9 cellular contexts compared by ENCODE assay signal in genomic region chr21:46295177-46295711, GRCh38. TPM values are rescaled to one million over a fixed set of nuclear protein-coding genes. Genes with fewer than 3 reads are reported as not detected.
DNase-seq lines count a peak whose midpoint lies in the region; ATAC-seq, FAIRE-seq and TF ChIP-seq lines count a peak whose summit lies in the region.
"Had no signal": no experiment of that assay in that cellular context is flagged by ENCODE, and none has a peak within 500 bp of the region (broad histone marks: within the 10 kb centered on the region; RNA-seq: fewer than 3 reads in every experiment).

No MANE protein-coding gene starts in this region.

- POLR2A ChIA-PET in GM12878 (lab: Charles Lee), result no interaction called here

- H3K36me3 Mint-ChIP-seq in neural progenitor cell, result peaks cover 20% of the 10 kb centered on the region

- DNase-seq in M059J (ENCODE audit: low read depth) (peak; percentile 69), GM12878 (ENCODE audit: low read depth, low spot score) (no peak), neural progenitor cell (ENCODE audit: low spot score) (peak; percentile 28), UCSD-AML1 (lab: John Stamatoyannopoulos, UW; ENCODE audit: unreplicated experiment) (no peak)
- DNase-seq in effector memory CD4-positive, alpha-beta T cell, result no peak
- no peak for DNase-seq in activated effector memory CD4-positive, alpha-beta T cell treated with anti-CD3 and anti-CD28 coated beads, Interleukin-2, amount 50 U/mL, for 16 hours
- DNase-seq: stimulated activated CD4-positive, alpha-beta T cell treated with anti-CD3 and anti-CD28 coated beads, Interleukin-15, amount 100 ng/mL, for 24 hours had no signal

- in situ Hi-C loops in GM12878 (cut with MboI), result no loop called here

- ATAC-seq in GM12878 (peak; percentile 48), GM19455 (IDR thresholded peaks at IDR 0.05; ENCODE audit: unreplicated experiment) (no peak)

- CTCF ChIA-PET in GM12878 (lab: Yijun Ruan, JAX), result interaction anchor here (1.0 kb wide), 1 partner anchor 18 kb away, joined by 3 read pairs; no protein-coding TSS in a partner anchor

- BruUV-seq in GM12878 (replicated peaks; lab: Mats Ljungman, UMichigan), result no TSS peak

- no peak for TF ChIP-seq RAD21 in GM12878 (IDR thresholded peaks at IDR 0.05; ENCODE audit: insufficient read depth, low read depth, low read length)

- no peak overlapping the region for H3K4me3 Mint-ChIP-seq in neural progenitor cell

- no peak for FAIRE-seq in GM12878 (lab: Jason Lieb, UNC)

- H3K4me1 Mint-ChIP-seq in neural progenitor cell, result peaks cover 6% of the 10 kb centered on the region

- H4K20me1 ChIP-seq in BLaER1 (no peaks in the 10 kb centered on the region), GM12878 (ENCODE audit: control insufficient read depth, insufficient read depth) (no peaks in the 10 kb centered on the region), neural progenitor cell (ENCODE audit: low read depth) (no peaks in the 10 kb centered on the region)

- H3K27me3 Mint-ChIP-seq in neural progenitor cell (ENCODE audit: insufficient read depth, low read depth), result peaks cover 2% of the 10 kb centered on the region

- H3K27ac ChIP-seq in BLaER1, result peak overlapping the region; percentile 41
- no peak overlapping the region for H3K27ac ChIP-seq in GM12878 (ENCODE audit: control insufficient read depth, insufficient read depth)
- peak overlapping the region; percentile 29 for H3K27ac ChIP-seq in neural progenitor cell
- no peak overlapping the region for H3K27ac ChIP-seq in effector memory CD4-positive, alpha-beta T cell (ENCODE audit: insufficient read depth, low read length, poor library complexity, severe bottlenecking)

- no peak for TF ChIP-seq POLR2A in GM12878 (IDR thresholded peaks at IDR 0.05; ENCODE audit: low read depth, low read length)

- peaks cover 12% of the 10 kb centered on the region for H3F3A ChIP-seq in neural progenitor cell (ENCODE audit: low read depth)

- intact Hi-C loops in GM12878 (cut with micrococcal nuclease; ENCODE audit: unreplicated experiment), result no loop called here

- TF ChIP-seq CTCF in GM12878 (IDR thresholded peaks at IDR 0.05 in 2 of 3, conservative IDR thresholded peaks at IDR 0.05 in 1 of 3; ENCODE audit: control insufficient read depth in 2 of 3, extremely low read depth in 1 of 3, insufficient read depth in 1 of 3, low read depth in 3 of 3, low read length in 3 of 3) (no peak), neural progenitor cell (IDR thresholded peaks at IDR 0.05) (no peak)

- peak overlapping the region; percentile 46 for H3K27ac Mint-ChIP-seq in neural progenitor cell

- H3K9me3 ChIP-seq in BLaER1 (peaks cover 9% of the 10 kb centered on the region), GM12878 (replicated peaks; ENCODE audit: control insufficient read depth, insufficient read depth, low read length) (peaks cover 11% of the 10 kb centered on the region; the same call in 2 of the 3 replicates), neural progenitor cell (ENCODE audit: low read depth) (no peaks in the 10 kb centered on the region)
- H3K9me3 ChIP-seq in effector memory CD4-positive, alpha-beta T cell (ENCODE audit: control insufficient read depth, low read length), result no peaks in the 10 kb centered on the region

- no peak overlapping the region for H3K9ac ChIP-seq in BLaER1
- H3K9ac ChIP-seq in GM12878 (ENCODE audit: control insufficient read depth, insufficient read depth, low read length), result no peak overlapping the region
- H3K9ac ChIP-seq in neural progenitor cell, result no peak overlapping the region

- H3K27me3 ChIP-seq in BLaER1 (peaks cover 9% of the 10 kb centered on the region; the same call in 1 of the 2 replicates), GM12878 (replicated peaks in 1 of 2; ENCODE audit: control insufficient read depth in 2 of 2, insufficient read depth in 2 of 2, low read length in 1 of 2) (no peaks in the 10 kb centered on the region), neural progenitor cell (peaks cover 9% of the 10 kb centered on the region)
- H3K27me3 ChIP-seq in effector memory CD4-positive, alpha-beta T cell (replicated peaks; ENCODE audit: control insufficient read depth, insufficient read depth, low read length, poor library complexity, severe bottlenecking), result no peaks in the 10 kb centered on the region

- SMC1A ChIA-PET in GM12878 (lab: Charles Lee; ENCODE audit: uncharacterized antibody, unreplicated experiment), result no interaction called here

- H3K36me3 ChIP-seq in BLaER1, result peaks cover 37% of the 10 kb centered on the region
- peaks cover 7 to 12% of the 10 kb centered on the region in 2 experiments; a peak in 3 of 4 replicates for H3K36me3 ChIP-seq in GM12878 (ENCODE audit: control insufficient read depth in 2 of 2, insufficient read depth in 2 of 2, low read length in 1 of 2)
- H3K36me3 ChIP-seq in neural progenitor cell, result no peaks in the 10 kb centered on the region
- peaks cover 5% of the 10 kb centered on the region for H3K36me3 ChIP-seq in effector memory CD4-positive, alpha-beta T cell (ENCODE audit: control insufficient read depth, insufficient read depth, low read length)

- 34% methylated on average over 5 of the region's 6 CpGs for WGBS in GM12878 (ENCODE audit: insufficient coverage, insufficient replicate concordance, low lambda C conversion rate, missing lambda C conversion rate)

- peaks cover 9% of the 10 kb centered on the region for H3K9me3 Mint-ChIP-seq in neural progenitor cell

- H3K79me2 ChIP-seq in GM12878 (ENCODE audit: control insufficient read depth, insufficient read depth, low read length) (no peaks in the 10 kb centered on the region), neural progenitor cell (ENCODE audit: low read depth) (peaks cover under 1% of the 10 kb centered on the region)

- RAD21 ChIA-PET in GM12878 (lab: Charles Lee; ENCODE audit: unreplicated experiment), result no interaction called here

- H3K4me1 ChIP-seq in BLaER1 (peaks cover 34% of the 10 kb centered on the region), GM12878 (ENCODE audit: control insufficient read depth, insufficient read depth, low read length) (peaks cover 6% of the 10 kb centered on the region), neural progenitor cell (no peaks in the 10 kb centered on the region)
- peaks cover 15% of the 10 kb centered on the region for H3K4me1 ChIP-seq in effector memory CD4-positive, alpha-beta T cell (ENCODE audit: control insufficient read depth, insufficient read depth, low read length, poor library complexity, severe bottlenecking)

- H3K4me2 ChIP-seq in BLaER1 (peak overlapping the region; percentile 62), GM12878 (ENCODE audit: control insufficient read depth, insufficient read depth) (peak overlapping the region; percentile 7; the same call in 1 of the 2 replicates), neural progenitor cell (no peak overlapping the region)

- H3K4me3 ChIP-seq in BLaER1 (no peak overlapping the region), GM12878 (no peak overlapping the region), neural progenitor cell (no peak overlapping the region)
- H3K4me3 ChIP-seq in effector memory CD4-positive, alpha-beta T cell (ENCODE audit: insufficient read depth, low read depth, low read length, poor library complexity, severe bottlenecking), result no peak overlapping the region

- no peak for TF ChIP-seq EP300 in GM12878 (IDR thresholded peaks at IDR 0.05; ENCODE audit: borderline replicate concordance in 1 of 2, control insufficient read depth in 1 of 2, low read depth in 2 of 2, low read length in 2 of 2)

- H2AFZ ChIP-seq in GM12878 (ENCODE audit: control insufficient read depth, low read depth, low read length), result no peak overlapping the region
- H2AFZ ChIP-seq in neural progenitor cell (replicated peaks), result no peak overlapping the region

RNA-seq across cellular contexts. Expression of gene YBEY, which starts 9.1 kb away (rescaled TPM):
- 26.4 and 34.9 TPM in 2 replicates for total RNA-seq in M059J (2014; rRNA removed; shearing (Covaris generic))
- total RNA-seq in GM12878 (2013; cell fraction: nucleolus; rRNA removed), result 26.3 and 29.9 TPM in 2 replicates
- total RNA-seq in GM12878 (2014; rRNA removed) (16.7 and 18.1 TPM in 2 replicates), GM12878 (2014; rRNA removed; fragmentation: Illumina TruSeq; extraction: Trizol) (16.5 and 16.9 TPM in 2 replicates), GM12878 (2021) (13.2 and 13.8 TPM in 2 replicates), neural progenitor cell (ENCODE audit: low replicate concordance) (42.2 and 47.3 TPM in 2 replicates)
- 16.6 TPM for polyA plus RNA-seq in GM12878 (2011; ENCODE audit: low read depth)
- polyA plus RNA-seq in GM12878 (2011; rRNA removed) (31.1 and 38.1 TPM in 2 replicates), GM12878 (2014; fragmentation: Illumina TruSeq; extraction: Trizol) (18.9 and 22.1 TPM in 2 replicates), GM12878 (2014; fragmentation: Nextera tagmentation; extraction: Ambion mirVana) (10 to 100 TPM in 1 of 2 experiments, 1 to 10 TPM in 1; 6.5 to 11.3 TPM), GM12878 (2014; rRNA removed) (27.1 and 31.4 TPM in 2 replicates), GM12878 (2016; fragmentation: Nextera tagmentation; extraction: Ambion mirVana) (10 to 100 TPM; 20.2 to 20.9 TPM)
- polyA plus RNA-seq in GM12878 (2011; cell fraction: cytosol; rRNA removed), result 18.4 and 21.1 TPM in 2 replicates
- 19.4 and 23.3 TPM in 2 replicates for polyA plus RNA-seq in GM12878 (2011; cell fraction: nucleus; rRNA removed)
- 20.8 and 20.9 TPM in 2 replicates for polyA plus RNA-seq in GM12878 (2012)
- 11.4 and 12.3 TPM in 2 replicates for polyA minus RNA-seq in GM12878 (2011; rRNA and poly(A)+ RNA removed)
- 5.4 and 5.9 TPM in 2 replicates for polyA minus RNA-seq in GM12878 (2011; cell fraction: cytosol; rRNA and poly(A)+ RNA removed)
- polyA minus RNA-seq in GM12878 (2011; cell fraction: nucleus; rRNA and poly(A)+ RNA removed), result 12.5 and 13.5 TPM in 2 replicates

RNA-seq across cellular contexts. Expression of gene MCM3AP, which starts 9.8 kb away (rescaled TPM):
- 33.6 and 54.6 TPM in 2 replicates for total RNA-seq in M059J (2014; rRNA removed; shearing (Covaris generic))
- total RNA-seq in GM12878 (2013; cell fraction: nucleolus; rRNA removed), result 241 and 252 TPM in 2 replicates
- total RNA-seq in GM12878 (2014; rRNA removed), result 53.8 and 53.9 TPM in 2 replicates
- 32.4 and 39.7 TPM in 2 replicates for total RNA-seq in GM12878 (2014; rRNA removed; fragmentation: Illumina TruSeq; extraction: Trizol)
- 94.3 and 95.7 TPM in 2 replicates for total RNA-seq in GM12878 (2021)
- 28.0 TPM for polyA plus RNA-seq in GM12878 (2011; ENCODE audit: low read depth)
- polyA plus RNA-seq in GM12878 (2011; rRNA removed), result 42.3 and 45.3 TPM in 2 replicates
- polyA plus RNA-seq in GM12878 (2011; cell fraction: cytosol; rRNA removed), result 53.3 and 76.7 TPM in 2 replicates
- 140 and 149 TPM in 2 replicates for polyA plus RNA-seq in GM12878 (2011; cell fraction: nucleus; rRNA removed)
- polyA plus RNA-seq in GM12878 (2012), result 42.7 and 46.1 TPM in 2 replicates
- 34.3 and 39.3 TPM in 2 replicates for polyA plus RNA-seq in GM12878 (2014; fragmentation: Illumina TruSeq; extraction: Trizol)
- 1 to 10 TPM; 6.1 to 8.8 TPM for polyA plus RNA-seq in GM12878 (2014; fragmentation: Nextera tagmentation; extraction: Ambion mirVana)
- 48.6 and 54.6 TPM in 2 replicates for polyA plus RNA-seq in GM12878 (2014; rRNA removed)
- 10 to 100 TPM; 54.5 to 64.6 TPM for polyA plus RNA-seq in GM12878 (2016; fragmentation: Nextera tagmentation; extraction: Ambion mirVana)
- 54.7 and 88.0 TPM in 2 replicates for polyA minus RNA-seq in GM12878 (2011; rRNA and poly(A)+ RNA removed)
- polyA minus RNA-seq in GM12878 (2011; cell fraction: cytosol; rRNA and poly(A)+ RNA removed), result 58.8 and 74.2 TPM in 2 replicates
- polyA minus RNA-seq in GM12878 (2011; cell fraction: nucleus; rRNA and poly(A)+ RNA removed), result 94.2 and 133 TPM in 2 replicates
- total RNA-seq in neural progenitor cell (ENCODE audit: low replicate concordance), result 72.4 and 101 TPM in 2 replicates

RNA-seq across cellular contexts. Expression of gene C21orf58, which starts 28.4 kb away (rescaled TPM):
- 11.2 and 16.2 TPM in 2 replicates for total RNA-seq in M059J (2014; rRNA removed; shearing (Covaris generic))
- total RNA-seq in GM12878 (2013; cell fraction: nucleolus; rRNA removed), result 39.5 and 45.3 TPM in 2 replicates
- 14.4 and 16.2 TPM in 2 replicates for total RNA-seq in GM12878 (2014; rRNA removed)
- 6.7 and 7.3 TPM in 2 replicates for total RNA-seq in GM12878 (2014; rRNA removed; fragmentation: Illumina TruSeq; extraction: Trizol)
- total RNA-seq in GM12878 (2021), result 17.9 and 22.3 TPM in 2 replicates
- polyA plus RNA-seq in GM12878 (2011; ENCODE audit: low read depth), result 1.8 TPM
- polyA plus RNA-seq in GM12878 (2011; rRNA removed), result 4.9 and 6.4 TPM in 2 replicates
- polyA plus RNA-seq in GM12878 (2011; cell fraction: cytosol; rRNA removed), result 9.2 and 14.2 TPM in 2 replicates
- 50.5 and 63.4 TPM in 2 replicates for polyA plus RNA-seq in GM12878 (2011; cell fraction: nucleus; rRNA removed)
- 7.9 and 9.3 TPM in 2 replicates for polyA plus RNA-seq in GM12878 (2012)
- 1.3 and 6.7 TPM in 2 replicates for polyA plus RNA-seq in GM12878 (2014; fragmentation: Illumina TruSeq; extraction: Trizol)
- 1 to 10 TPM; 1.1 TPM for polyA plus RNA-seq in GM12878 (2014; fragmentation: Nextera tagmentation; extraction: Ambion mirVana)
- polyA plus RNA-seq in GM12878 (2014; rRNA removed), result 21.6 and 28.2 TPM in 2 replicates
- polyA plus RNA-seq in GM12878 (2016; fragmentation: Nextera tagmentation; extraction: Ambion mirVana), result 10 to 100 TPM; 18.8 to 20.2 TPM
- polyA minus RNA-seq in GM12878 (2011; rRNA and poly(A)+ RNA removed), result 9.7 and 17.1 TPM in 2 replicates
- 4.8 and 5.9 TPM in 2 replicates for polyA minus RNA-seq in GM12878 (2011; cell fraction: cytosol; rRNA and poly(A)+ RNA removed)
- 22.1 and 38.8 TPM in 2 replicates for polyA minus RNA-seq in GM12878 (2011; cell fraction: nucleus; rRNA and poly(A)+ RNA removed)
- 26.2 and 49.2 TPM in 2 replicates for total RNA-seq in neural progenitor cell (ENCODE audit: low replicate concordance)

RNA-seq across cellular contexts. Expression of gene PCNT, which starts 28.7 kb away (rescaled TPM):
- 17.0 and 29.0 TPM in 2 replicates for total RNA-seq in M059J (2014; rRNA removed; shearing (Covaris generic))
- 102 and 117 TPM in 2 replicates for total RNA-seq in GM12878 (2013; cell fraction: nucleolus; rRNA removed)
- total RNA-seq in GM12878 (2014; rRNA removed) (21.9 and 22.1 TPM in 2 replicates), GM12878 (2014; rRNA removed; fragmentation: Illumina TruSeq; extraction: Trizol) (15.3 and 17.1 TPM in 2 replicates), GM12878 (2021) (33.0 and 35.4 TPM in 2 replicates), neural progenitor cell (ENCODE audit: low replicate concordance) (32.3 and 42.0 TPM in 2 replicates)
- polyA plus RNA-seq in GM12878 (2011; ENCODE audit: low read depth), result 19.1 TPM
- polyA plus RNA-seq in GM12878 (2011; rRNA removed) (11.3 and 11.5 TPM in 2 replicates), GM12878 (2014; fragmentation: Illumina TruSeq; extraction: Trizol) (7.4 and 18.9 TPM in 2 replicates), GM12878 (2014; fragmentation: Nextera tagmentation; extraction: Ambion mirVana) (1 to 10 TPM; 2.9 to 6.0 TPM), GM12878 (2014; rRNA removed) (25.4 and 35.1 TPM in 2 replicates), GM12878 (2016; fragmentation: Nextera tagmentation; extraction: Ambion mirVana) (10 to 100 TPM; 39.2 to 39.6 TPM)
- polyA plus RNA-seq in GM12878 (2011; cell fraction: cytosol; rRNA removed), result 10.0 and 12.0 TPM in 2 replicates
- 65.9 and 71.0 TPM in 2 replicates for polyA plus RNA-seq in GM12878 (2011; cell fraction: nucleus; rRNA removed)
- 16.9 and 23.8 TPM in 2 replicates for polyA plus RNA-seq in GM12878 (2012)
- polyA minus RNA-seq in GM12878 (2011; rRNA and poly(A)+ RNA removed), result 40.6 and 78.3 TPM in 2 replicates
- 10.3 and 13.7 TPM in 2 replicates for polyA minus RNA-seq in GM12878 (2011; cell fraction: cytosol; rRNA and poly(A)+ RNA removed)
- polyA minus RNA-seq in GM12878 (2011; cell fraction: nucleus; rRNA and poly(A)+ RNA removed), result 19.9 and 39.3 TPM in 2 replicates

Comparison
In these comparisons a context has a peak if more than half of its experiments do, and no peak if none do; other contexts are left out.
1. H3K27ac ChIP-seq: peak in BLaER1 (single experiment) and neural progenitor cell (single experiment); none in GM12878 (single experiment) and effector memory CD4-positive, alpha-beta T cell (single experiment).
2. DNase-seq: peak in M059J (single experiment) and neural progenitor cell (single experiment); none in GM12878 (single experiment), effector memory CD4-positive, alpha-beta T cell (0 of 3), UCSD-AML1 (single experiment) and activated effector memory CD4-positive, alpha-beta T cell treated with anti-CD3 and anti-CD28 coated beads, Interleukin-2, amount 50 U/mL, for 16 hours (single experiment).